In genomic region chr2:241071677-241072111, GRCh38 we compare ENCODE assay signal across 16 cellular contexts. TPM values are rescaled to one million over a fixed set of nuclear protein-coding genes. Genes with fewer than 3 reads are reported as not detected.
A peak's percentile ranks its signal among the peaks of the same experiment; 100 is the strongest.
DNase-seq lines count a peak whose midpoint lies in the region; ATAC-seq, FAIRE-seq and TF ChIP-seq lines count a peak whose summit lies in the region.
"Had no signal": no experiment of that assay in that cellular context is flagged by ENCODE, and none has a peak within 500 bp of the region (broad histone marks: within the 10 kb centered on the region; RNA-seq: fewer than 3 reads in every experiment).

No MANE protein-coding gene starts in this region.

- 90 to 92% methylated on average over 2 to 25 of the region's 25 CpGs for WGBS in testis, 2 donors

- H3K4me3 ChIP-seq in H7 (ENCODE audit: insufficient read depth, low read depth, low read length) (no peak overlapping the region), coronary artery (no peak overlapping the region), testis (no peak overlapping the region)
- H3K4me3 ChIP-seq: BLaER1, GM12878, GM23248 had no signal

- H3K36me3 ChIP-seq in H7 (replicated peaks; ENCODE audit: control insufficient read depth, insufficient read depth, low read length) = no peaks in the 10 kb centered on the region
- H3K36me3 ChIP-seq in testis (ENCODE audit: low read depth, missing control alignments) = no peaks in the 10 kb centered on the region

- H3K27ac ChIP-seq in coronary artery (no peak overlapping the region), testis (no peak overlapping the region)
- H3K27ac ChIP-seq: BLaER1, GM23248, HL-60 had no signal

- no peaks in the 10 kb centered on the region for H3K9me3 ChIP-seq in testis
- H3K9me3 ChIP-seq: BLaER1 had no signal

- no peaks in the 10 kb centered on the region for H3K27me3 ChIP-seq in H7 (ENCODE audit: control insufficient read depth, insufficient read depth, low read length)
- no peaks in the 10 kb centered on the region for H3K27me3 ChIP-seq in testis
- H3K27me3 ChIP-seq: BLaER1 had no signal

- TF ChIP-seq CTCF in coronary artery (IDR thresholded peaks at IDR 0.05) = no peak
- no peak for TF ChIP-seq CTCF in testis (IDR thresholded peaks at IDR 0.05)

- FAIRE-seq in GM12891 (lab: Jason Lieb, UNC) = no peak
- FAIRE-seq: GM12878 had no signal

- peak; percentile 19 for DNase-seq in activated CD8-positive, alpha-beta memory T cell treated with anti-CD3 and anti-CD28 coated beads for 24 hours
- DNase-seq in activated CD8-positive, alpha-beta memory T cell treated with anti-CD3 and anti-CD28 coated beads, Interleukin-2, amount 50 U/mL, for 4 hours = no peak
- peak; percentile 45 for DNase-seq in H7
- peak; percentile 69 for DNase-seq in coronary artery (ENCODE audit: low spot score)
- peak; percentile 11 for DNase-seq in testis
- DNase-seq in NCI-H510A (lab: John Stamatoyannopoulos, UW) = no peak
- DNase-seq in GM12891 (ENCODE audit: insufficient read length, low spot score) = no peak
- DNase-seq: 8988T; CD4-positive, alpha-beta memory T cell; DMS79 treated with DMSO at 0.1 percent for 48 hours; GM23248; HCEC 1CT had no signal

- H3K4me1 ChIP-seq in testis = no peaks in the 10 kb centered on the region
- H3K4me1 ChIP-seq: BLaER1 had no signal

- intact Hi-C loops in testis (cut with DNase I; ENCODE audit: low total_unique reads) = no loop called here

- no peak for TF ChIP-seq POLR2A in testis (IDR thresholded peaks at IDR 0.05)
- TF ChIP-seq POLR2A in GM12891 (IDR thresholded peaks at IDR 0.05; ENCODE audit: low read depth, low read length) = no peak

- ATAC-seq in esophagus mucosa = no peak
- ATAC-seq: GM12878 had no signal

TF ChIP-seq in GM12891, 5 proteins besides CTCF, POLR2A, EP300 and RAD21:
- TF ChIP-seq SPI1 (IDR thresholded peaks at IDR 0.05; ENCODE audit: low read depth, low read length) = no peak
- TF ChIP-seq TAF1 (IDR thresholded peaks at IDR 0.05; ENCODE audit: low read depth, low read length) = no peak
- TF ChIP-seq POU2F2 (IDR thresholded peaks at IDR 0.05; ENCODE audit: low read depth, low read length) = no peak
- TF ChIP-seq POLR2AphosphoS5 (IDR thresholded peaks at IDR 0.05; ENCODE audit: low read depth, low read length) = no peak
- no peak for TF ChIP-seq PAX5 (IDR thresholded peaks at IDR 0.05; ENCODE audit: insufficient read depth, low read length, severe bottlenecking)

RNA-seq across cellular contexts. Expression of gene MTERF4, which starts 30.4 kb away (rescaled TPM):
- total RNA-seq in H7 (2014; rRNA removed; shearing (Covaris generic)) = 30.3 and 32.4 TPM in 2 replicates
- total RNA-seq in testis (10 to 100 TPM; 26.4 to 40.6 TPM), esophagus mucosa (23.7 TPM)
- polyA plus RNA-seq in testis (ENCODE audit: insufficient read depth, low read depth, low replicate concordance) = 37.3 TPM
- 43.3 TPM for polyA plus RNA-seq in GM12891 (2012; ENCODE audit: low read depth, missing spikeins)

Comparison
In these comparisons a context has a peak if more than half of its experiments do, and no peak if none do; other contexts are left out.
1. DNase-seq: peak in activated CD8-positive, alpha-beta memory T cell treated with anti-CD3 and anti-CD28 coated beads for 24 hours (single experiment), H7 (single experiment), coronary artery (single experiment) and testis (single experiment); none in activated CD8-positive, alpha-beta memory T cell treated with anti-CD3 and anti-CD28 coated beads, Interleukin-2, amount 50 U/mL, for 4 hours (single experiment), NCI-H510A (single experiment) and GM12891 (single experiment).